1 cellular context compared by ENCODE assay signal in genomic region chr6:43488667-43489276, GRCh38.
TF ChIP-seq lines count a peak whose summit lies in the region.

No MANE protein-coding gene starts in this region.

TF ChIP-seq in HepG2, 621 proteins besides CTCF, POLR2A, EP300 and RAD21 (continued from another document and continues in another):
- TF ChIP-seq, protein P1, sequence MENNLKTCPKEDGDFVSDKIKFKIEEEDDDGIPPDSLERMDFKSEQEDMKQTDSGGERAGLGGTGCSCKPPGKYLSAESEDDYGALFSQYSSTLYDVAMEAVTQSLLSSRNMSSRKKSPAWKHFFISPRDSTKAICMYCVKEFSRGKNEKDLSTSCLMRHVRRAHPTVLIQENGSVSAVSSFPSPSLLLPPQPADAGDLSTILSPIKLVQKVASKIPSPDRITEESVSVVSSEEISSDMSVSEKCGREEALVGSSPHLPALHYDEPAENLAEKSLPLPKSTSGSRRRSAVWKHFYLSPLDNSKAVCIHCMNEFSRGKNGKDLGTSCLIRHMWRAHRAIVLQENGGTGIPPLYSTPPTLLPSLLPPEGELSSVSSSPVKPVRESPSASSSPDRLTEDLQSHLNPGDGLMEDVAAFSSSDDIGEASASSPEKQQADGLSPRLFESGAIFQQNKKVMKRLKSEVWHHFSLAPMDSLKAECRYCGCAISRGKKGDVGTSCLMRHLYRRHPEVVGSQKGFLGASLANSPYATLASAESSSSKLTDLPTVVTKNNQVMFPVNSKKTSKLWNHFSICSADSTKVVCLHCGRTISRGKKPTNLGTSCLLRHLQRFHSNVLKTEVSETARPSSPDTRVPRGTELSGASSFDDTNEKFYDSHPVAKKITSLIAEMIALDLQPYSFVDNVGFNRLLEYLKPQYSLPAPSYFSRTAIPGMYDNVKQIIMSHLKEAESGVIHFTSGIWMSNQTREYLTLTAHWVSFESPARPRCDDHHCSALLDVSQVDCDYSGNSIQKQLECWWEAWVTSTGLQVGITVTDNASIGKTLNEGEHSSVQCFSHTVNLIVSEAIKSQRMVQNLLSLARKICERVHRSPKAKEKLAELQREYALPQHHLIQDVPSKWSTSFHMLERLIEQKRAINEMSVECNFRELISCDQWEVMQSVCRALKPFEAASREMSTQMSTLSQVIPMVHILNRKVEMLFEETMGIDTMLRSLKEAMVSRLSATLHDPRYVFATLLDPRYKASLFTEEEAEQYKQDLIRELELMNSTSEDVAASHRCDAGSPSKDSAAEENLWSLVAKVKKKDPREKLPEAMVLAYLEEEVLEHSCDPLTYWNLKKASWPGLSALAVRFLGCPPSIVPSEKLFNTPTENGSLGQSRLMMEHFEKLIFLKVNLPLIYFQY (CRISPR knock-in tag; IDR thresholded peaks at IDR 0.05; ENCODE audit: borderline replicate concordance): peak; percentile 62; the same call in 1 of the 2 replicates
- TF ChIP-seq ZSCAN29 (CRISPR knock-in tag; conservative IDR thresholded peaks at IDR 0.05) (no peak), ARID4A (CRISPR knock-in tag; IDR thresholded peaks at IDR 0.05; ENCODE audit: borderline replicate concordance) (no peak; the same call in 1 of the 2 replicates), ZNF253 (CRISPR knock-in tag; IDR thresholded peaks at IDR 0.05; ENCODE audit: borderline replicate concordance) (no peak), HCFC1 (IDR thresholded peaks at IDR 0.05; ENCODE audit: low read depth, low read length) (no peak), ZNF572 (CRISPR knock-in tag; IDR thresholded peaks at IDR 0.05) (peak; percentile 70; the same call in 1 of the 2 replicates), YEATS2 (CRISPR knock-in tag; IDR thresholded peaks at IDR 0.05; ENCODE audit: borderline replicate concordance) (peak; percentile 29; the same call in 1 of the 2 replicates), GATAD1 (CRISPR knock-in tag; IDR thresholded peaks at IDR 0.05) (peak; percentile 14; the same call in 1 of the 2 replicates), RERE (CRISPR knock-in tag; IDR thresholded peaks at IDR 0.05; ENCODE audit: low read depth) (no peak), ZNF121 (CRISPR knock-in tag; IDR thresholded peaks at IDR 0.05) (no peak), ZNF256 (CRISPR knock-in tag; conservative IDR thresholded peaks at IDR 0.05) (no peak), ZNF567 (CRISPR knock-in tag; IDR thresholded peaks at IDR 0.05; ENCODE audit: borderline replicate concordance) (no peak), ZNF282 (IDR thresholded peaks at IDR 0.05; ENCODE audit: partially characterized antibody) (no peak), HNF4G (IDR thresholded peaks at IDR 0.05; ENCODE audit: borderline replicate concordance, low read depth, low read length) (no peak), HNF4G (CRISPR knock-in tag; IDR thresholded peaks at IDR 0.05; ENCODE audit: borderline replicate concordance, low read depth) (no peak; the same call in 1 of the 2 replicates), SIN3B (IDR thresholded peaks at IDR 0.05; ENCODE audit: low read length) (no peak), ZNF251 (CRISPR knock-in tag; IDR thresholded peaks at IDR 0.05) (no peak), ZFP82 (CRISPR knock-in tag; IDR thresholded peaks at IDR 0.05; ENCODE audit: borderline replicate concordance) (no peak), AHR (CRISPR knock-in tag; IDR thresholded peaks at IDR 0.05) (no peak), ZNF703 (CRISPR knock-in tag; IDR thresholded peaks at IDR 0.05; ENCODE audit: borderline replicate concordance) (no peak), TOE1 (CRISPR knock-in tag; IDR thresholded peaks at IDR 0.05) (no peak), NKX3-1 (CRISPR knock-in tag; IDR thresholded peaks at IDR 0.05) (no peak), ZNF792 (CRISPR knock-in tag; IDR thresholded peaks at IDR 0.05) (no peak), ZNF468 (CRISPR knock-in tag; IDR thresholded peaks at IDR 0.05) (no peak), ZNF883 (CRISPR knock-in tag; IDR thresholded peaks at IDR 0.05; ENCODE audit: not compliant biosample characterization) (peak; percentile 27), REXO4 (CRISPR knock-in tag; IDR thresholded peaks at IDR 0.05; ENCODE audit: borderline replicate concordance) (no peak), ISX (CRISPR knock-in tag; conservative IDR thresholded peaks at IDR 0.05) (0 out of 2 replicates have a peak, but pooled peaks have one; percentile 0), ZKSCAN1 (IDR thresholded peaks at IDR 0.05; ENCODE audit: low read length) (no peak), ZNF207 (IDR thresholded peaks at IDR 0.05; ENCODE audit: borderline replicate concordance) (no peak), ZNF296 (CRISPR knock-in tag; conservative IDR thresholded peaks at IDR 0.05) (no peak), ZNF850 (CRISPR knock-in tag; conservative IDR thresholded peaks at IDR 0.05) (no peak)
- TF ChIP-seq, protein P2, sequence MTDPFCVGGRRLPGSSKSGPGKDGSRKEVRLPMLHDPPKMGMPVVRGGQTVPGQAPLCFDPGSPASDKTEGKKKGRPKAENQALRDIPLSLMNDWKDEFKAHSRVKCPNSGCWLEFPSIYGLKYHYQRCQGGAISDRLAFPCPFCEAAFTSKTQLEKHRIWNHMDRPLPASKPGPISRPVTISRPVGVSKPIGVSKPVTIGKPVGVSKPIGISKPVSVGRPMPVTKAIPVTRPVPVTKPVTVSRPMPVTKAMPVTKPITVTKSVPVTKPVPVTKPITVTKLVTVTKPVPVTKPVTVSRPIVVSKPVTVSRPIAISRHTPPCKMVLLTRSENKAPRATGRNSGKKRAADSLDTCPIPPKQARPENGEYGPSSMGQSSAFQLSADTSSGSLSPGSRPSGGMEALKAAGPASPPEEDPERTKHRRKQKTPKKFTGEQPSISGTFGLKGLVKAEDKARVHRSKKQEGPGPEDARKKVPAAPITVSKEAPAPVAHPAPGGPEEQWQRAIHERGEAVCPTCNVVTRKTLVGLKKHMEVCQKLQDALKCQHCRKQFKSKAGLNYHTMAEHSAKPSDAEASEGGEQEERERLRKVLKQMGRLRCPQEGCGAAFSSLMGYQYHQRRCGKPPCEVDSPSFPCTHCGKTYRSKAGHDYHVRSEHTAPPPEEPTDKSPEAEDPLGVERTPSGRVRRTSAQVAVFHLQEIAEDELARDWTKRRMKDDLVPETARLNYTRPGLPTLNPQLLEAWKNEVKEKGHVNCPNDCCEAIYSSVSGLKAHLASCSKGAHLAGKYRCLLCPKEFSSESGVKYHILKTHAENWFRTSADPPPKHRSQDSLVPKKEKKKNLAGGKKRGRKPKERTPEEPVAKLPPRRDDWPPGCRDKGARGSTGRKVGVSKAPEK (CRISPR knock-in tag; IDR thresholded peaks at IDR 0.05; ENCODE audit: borderline replicate concordance): 0 out of 2 replicates have a peak, but pooled peaks have one; percentile 27
- TF ChIP-seq, protein P3, sequence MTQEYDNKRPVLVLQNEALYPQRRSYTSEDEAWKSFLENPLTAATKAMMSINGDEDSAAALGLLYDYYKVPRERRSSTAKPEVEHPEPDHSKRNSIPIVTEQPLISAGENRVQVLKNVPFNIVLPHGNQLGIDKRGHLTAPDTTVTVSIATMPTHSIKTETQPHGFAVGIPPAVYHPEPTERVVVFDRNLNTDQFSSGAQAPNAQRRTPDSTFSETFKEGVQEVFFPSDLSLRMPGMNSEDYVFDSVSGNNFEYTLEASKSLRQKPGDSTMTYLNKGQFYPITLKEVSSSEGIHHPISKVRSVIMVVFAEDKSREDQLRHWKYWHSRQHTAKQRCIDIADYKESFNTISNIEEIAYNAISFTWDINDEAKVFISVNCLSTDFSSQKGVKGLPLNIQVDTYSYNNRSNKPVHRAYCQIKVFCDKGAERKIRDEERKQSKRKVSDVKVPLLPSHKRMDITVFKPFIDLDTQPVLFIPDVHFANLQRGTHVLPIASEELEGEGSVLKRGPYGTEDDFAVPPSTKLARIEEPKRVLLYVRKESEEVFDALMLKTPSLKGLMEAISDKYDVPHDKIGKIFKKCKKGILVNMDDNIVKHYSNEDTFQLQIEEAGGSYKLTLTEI (CRISPR knock-in tag; conservative IDR thresholded peaks at IDR 0.05): no peak
- TF ChIP-seq, protein P4, sequence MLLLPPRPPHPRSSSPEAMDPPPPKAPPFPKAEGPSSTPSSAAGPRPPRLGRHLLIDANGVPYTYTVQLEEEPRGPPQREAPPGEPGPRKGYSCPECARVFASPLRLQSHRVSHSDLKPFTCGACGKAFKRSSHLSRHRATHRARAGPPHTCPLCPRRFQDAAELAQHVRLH (CRISPR knock-in tag; IDR thresholded peaks at IDR 0.05; ENCODE audit: borderline replicate concordance, low read depth): peak; percentile 41; the same call in 1 of the 2 replicates
- TF ChIP-seq, protein P5, sequence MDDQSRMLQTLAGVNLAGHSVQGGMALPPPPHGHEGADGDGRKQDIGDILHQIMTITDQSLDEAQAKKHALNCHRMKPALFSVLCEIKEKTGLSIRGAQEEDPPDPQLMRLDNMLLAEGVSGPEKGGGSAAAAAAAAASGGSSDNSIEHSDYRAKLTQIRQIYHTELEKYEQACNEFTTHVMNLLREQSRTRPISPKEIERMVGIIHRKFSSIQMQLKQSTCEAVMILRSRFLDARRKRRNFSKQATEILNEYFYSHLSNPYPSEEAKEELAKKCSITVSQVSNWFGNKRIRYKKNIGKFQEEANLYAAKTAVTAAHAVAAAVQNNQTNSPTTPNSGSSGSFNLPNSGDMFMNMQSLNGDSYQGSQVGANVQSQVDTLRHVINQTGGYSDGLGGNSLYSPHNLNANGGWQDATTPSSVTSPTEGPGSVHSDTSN (CRISPR knock-in tag; IDR thresholded peaks at IDR 0.05; ENCODE audit: borderline replicate concordance): no peak
- TF ChIP-seq, protein P6, sequence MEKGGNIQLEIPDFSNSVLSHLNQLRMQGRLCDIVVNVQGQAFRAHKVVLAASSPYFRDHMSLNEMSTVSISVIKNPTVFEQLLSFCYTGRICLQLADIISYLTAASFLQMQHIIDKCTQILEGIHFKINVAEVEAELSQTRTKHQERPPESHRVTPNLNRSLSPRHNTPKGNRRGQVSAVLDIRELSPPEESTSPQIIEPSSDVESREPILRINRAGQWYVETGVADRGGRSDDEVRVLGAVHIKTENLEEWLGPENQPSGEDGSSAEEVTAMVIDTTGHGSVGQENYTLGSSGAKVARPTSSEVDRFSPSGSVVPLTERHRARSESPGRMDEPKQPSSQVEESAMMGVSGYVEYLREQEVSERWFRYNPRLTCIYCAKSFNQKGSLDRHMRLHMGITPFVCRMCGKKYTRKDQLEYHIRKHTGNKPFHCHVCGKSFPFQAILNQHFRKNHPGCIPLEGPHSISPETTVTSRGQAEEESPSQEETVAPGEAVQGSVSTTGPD (CRISPR knock-in tag; IDR thresholded peaks at IDR 0.05): no peak
